ENCODE assay signal across 6 cellular contexts in genomic region chr16:67174706-67175231, GRCh38. TPM values are rescaled to one million over a fixed set of nuclear protein-coding genes. Genes with fewer than 3 reads are reported as not detected.
DNase-seq lines count a peak whose midpoint lies in the region; ATAC-seq and TF ChIP-seq lines count a peak whose summit lies in the region.

No MANE protein-coding gene starts in this region.

- peaks cover 25 to 39% (median 31%) of the 10 kb centered on the region in 3 donors for H3K4me1 Mint-ChIP-seq in naive B cell

- DNase-seq in astrocyte of the cerebellum (ENCODE audit: low read depth) (no peak), naive B cell (no peak), NCI-H2029 treated with DMSO at 0.1 percent for 48 hours (lab: John Stamatoyannopoulos, UW) (no peak), NCI-H345 treated with DMSO at 0.1 percent for 48 hours (lab: John Stamatoyannopoulos, UW; ENCODE audit: unreplicated experiment) (no peak)

- peaks cover 0 to 14% of the 10 kb centered on the region in 2 donors for H3K36me3 Mint-ChIP-seq in naive B cell

- no peak overlapping the region for H3K27ac Mint-ChIP-seq in naive B cell

- H3K4me3 ChIP-seq in astrocyte of the cerebellum (ENCODE audit: low read depth, low read length): peak overlapping the region; percentile 33

- peak overlapping the region; percentile 53; the same call in 1 of the 2 replicates for H3K9ac ChIP-seq in ES-I3 (ENCODE audit: low read depth, low read length)

- peaks cover 58 to 85% (median 78%) of the 10 kb centered on the region in 3 donors for H3K27me3 Mint-ChIP-seq in naive B cell

- H3K9me3 Mint-ChIP-seq in naive B cell: peaks cover 0 to 1% (median 0%) of the 10 kb centered on the region in 7 donors

- no peak for TF ChIP-seq CTCF in astrocyte of the cerebellum (IDR thresholded peaks at IDR 0.05; ENCODE audit: low read depth, low read length, missing control alignments)

- in situ Hi-C loops in astrocyte of the cerebellum (cut with HindIII; ENCODE audit: low sequenced_read_pairs): no loop called here

- peak overlapping the region in 6 of 8 donors; percentile 21 to 89 (median 75) for H3K4me3 Mint-ChIP-seq in naive B cell

- H3K36me3 ChIP-seq in ES-I3 (ENCODE audit: insufficient read depth, low read length): no peaks in the 10 kb centered on the region

- ATAC-seq in naive B cell (ENCODE audit: low read depth in 2 of 2) (no peak), GM21381 (IDR thresholded peaks at IDR 0.05; ENCODE audit: unreplicated experiment) (no peak)

- no peaks in the 10 kb centered on the region for H3K9me3 ChIP-seq in ES-I3 (ENCODE audit: control insufficient read depth, insufficient read depth, low read length)

- peaks cover 7% of the 10 kb centered on the region; the same call in 1 of the 2 replicates for H3K4me1 ChIP-seq in ES-I3 (ENCODE audit: insufficient read depth, low read length)

RNA-seq across cellular contexts. Expression of gene NOL3, which starts 4.4 kb away (rescaled TPM):
- under 1 TPM in 1 of 6 donors, not detected in 5; 0.27 TPM for polyA plus RNA-seq in naive B cell (ENCODE audit: low read depth in 6 of 6)

RNA-seq across cellular contexts. Expression of gene MATCAP1, which starts 9.0 kb away (rescaled TPM):
- polyA plus RNA-seq in naive B cell (ENCODE audit: low read depth in 6 of 6): under 1 TPM in 4 of 6 donors, not detected in 2; 0.33 to 0.40 (median 0.40) TPM

RNA-seq across cellular contexts. Expression of gene HSF4, which starts 10.2 kb away (rescaled TPM):
- polyA plus RNA-seq in naive B cell (ENCODE audit: low read depth in 6 of 6): not detected

RNA-seq across cellular contexts. Expression of gene FBXL8, which starts 15.0 kb away (rescaled TPM):
- polyA plus RNA-seq in naive B cell (ENCODE audit: low read depth in 6 of 6): 1 to 10 TPM in 5 of 6 donors, not detected in 1; 1.0 to 2.0 (median 1.5) TPM

RNA-seq across cellular contexts. Expression of gene TRADD, which starts 15.1 kb away (rescaled TPM):
- polyA plus RNA-seq in naive B cell (ENCODE audit: low read depth in 6 of 6): 10 to 100 TPM; 46.2 to 62.9 (median 54.4) TPM
